In the genomic region with DNA sequence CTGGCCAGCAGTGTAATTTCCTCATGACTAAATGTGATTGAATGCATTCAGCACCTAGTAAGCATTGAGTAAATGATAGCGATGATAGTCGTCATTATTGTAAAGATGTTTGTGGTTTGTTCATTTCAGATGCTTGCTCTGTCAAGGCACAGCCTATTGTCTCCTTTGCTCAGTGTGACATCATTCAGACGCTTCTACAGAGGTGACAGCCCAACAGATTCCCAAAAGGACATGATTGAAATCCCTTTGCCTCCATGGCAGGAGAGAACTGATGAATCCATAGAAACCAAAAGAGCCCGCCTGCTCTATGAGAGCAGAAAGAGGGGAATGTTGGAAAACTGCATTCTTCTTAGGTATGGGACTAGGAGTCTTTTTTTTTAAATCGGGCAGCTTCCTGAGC, we compare ENCODE assay signal across 29 cellular contexts. TPM values are rescaled to one million over a fixed set of nuclear protein-coding genes. Genes with fewer than 3 reads are reported as not detected.
DNase-seq lines count a peak whose midpoint lies in the region; ATAC-seq, FAIRE-seq and TF ChIP-seq lines count a peak whose summit lies in the region.
"Had no signal": no experiment of that assay in that cellular context is flagged by ENCODE, and none has a peak within 500 bp of the region (broad histone marks: within the 10 kb centered on the region; RNA-seq: fewer than 3 reads in every experiment).

No MANE protein-coding gene starts in this region.

- H3K4me2 ChIP-seq in HepG2 (ENCODE audit: low read depth, low read length): no peak overlapping the region
- H3K4me2 ChIP-seq: BLaER1 had no signal

- no peak for TF ChIP-seq EP300 in HepG2 (IDR thresholded peaks at IDR 0.05; ENCODE audit: low read depth in 2 of 2, low read length in 2 of 2)
- TF ChIP-seq EP300 in HepG2 (CRISPR knock-in tag; IDR thresholded peaks at IDR 0.05; ENCODE audit: borderline replicate concordance): no peak

- no peaks in the 10 kb centered on the region for H3K9me3 Mint-ChIP-seq in activated naive CD4-positive, alpha-beta T cell treated with anti-CD3 and anti-CD28 coated beads for 36 hours
- H3K9me3 Mint-ChIP-seq in neural crest cell (no peaks in the 10 kb centered on the region), progenitor cell of endocrine pancreas (ENCODE audit: low read depth) (no peaks in the 10 kb centered on the region)
- H3K9me3 Mint-ChIP-seq: CD14-positive monocyte; CD4-positive, CD25-positive, alpha-beta regulatory T cell; CD8-positive, alpha-beta memory T cell had no signal

- H3K27me3 Mint-ChIP-seq in activated naive CD4-positive, alpha-beta T cell treated with anti-CD3 and anti-CD28 coated beads for 36 hours (ENCODE audit: low read depth): no peaks in the 10 kb centered on the region
- H3K27me3 Mint-ChIP-seq in neural crest cell (ENCODE audit: low read depth): no peaks in the 10 kb centered on the region
- no peaks in the 10 kb centered on the region for H3K27me3 Mint-ChIP-seq in progenitor cell of endocrine pancreas
- H3K27me3 Mint-ChIP-seq: CD4-positive, alpha-beta memory T cell; CD4-positive, CD25-positive, alpha-beta regulatory T cell had no signal

- H3K36me3 ChIP-seq in HepG2 (replicated peaks in 1 of 2; ENCODE audit: control insufficient read depth in 1 of 2, insufficient read depth in 2 of 2, low read length in 2 of 2) (peaks cover 18 to 41% of the 10 kb centered on the region in 2 experiments), right lobe of liver (peaks cover 8 to 40% (median 15%) of the 10 kb centered on the region in 4 donors)

- H3K27ac ChIP-seq in HepG2 (ENCODE audit: extremely low read length, insufficient read depth, low read length): no peak overlapping the region
- H3K27ac ChIP-seq in right lobe of liver: no peak overlapping the region
- H3K27ac ChIP-seq: BLaER1 had no signal

- peak overlapping the region; percentile 5 for H3K27ac Mint-ChIP-seq in activated naive CD4-positive, alpha-beta T cell treated with anti-CD3 and anti-CD28 coated beads for 36 hours
- H3K27ac Mint-ChIP-seq in neural crest cell (ENCODE audit: unreplicated experiment) (peak overlapping the region; percentile 62), progenitor cell of endocrine pancreas (peak overlapping the region; percentile 69)

- peaks cover 29% of the 10 kb centered on the region for H3K4me1 Mint-ChIP-seq in activated naive CD4-positive, alpha-beta T cell treated with anti-CD3 and anti-CD28 coated beads for 36 hours (ENCODE audit: low read depth)
- H3K4me1 Mint-ChIP-seq in neural crest cell: peaks cover 9% of the 10 kb centered on the region
- H3K4me1 Mint-ChIP-seq in progenitor cell of endocrine pancreas (ENCODE audit: low read depth): peaks cover 19% of the 10 kb centered on the region

- intact Hi-C loops in activated naive CD4-positive, alpha-beta T cell treated with anti-CD3 and anti-CD28 coated beads for 36 hours (cut with micrococcal nuclease): no loop called here
- intact Hi-C loops in HepG2 (cut with micrococcal nuclease; ENCODE audit: unreplicated experiment) (no loop called here), right lobe of liver (cut with DNase I) (no loop called here)

- in situ Hi-C loops in HepG2 (cut with HindIII; ENCODE audit: extremely low pct_ligation_motif_present, low pct_unique_long_range_greater_than_20kb): no loop called here

- CTCF ChIA-PET in activated naive CD4-positive, alpha-beta T cell treated with anti-CD3 and anti-CD28 coated beads for 36 hours (lab: Charles Lee): interaction anchor here (4.3 to 6.3 kb wide), 2 partner anchors 12 to 79 kb away, joined by 18 to 118 read pairs; no protein-coding TSS in a partner anchor
- CTCF ChIA-PET in HepG2 (lab: Yijun Ruan, JAX; ENCODE audit: low intra/inter-chr PET ratio, low total read pairs): no interaction called here

- H3K9me3 ChIP-seq in HepG2 (ENCODE audit: low read length): no peaks in the 10 kb centered on the region
- no peaks in the 10 kb centered on the region for H3K9me3 ChIP-seq in right lobe of liver
- H3K9me3 ChIP-seq: BE2C, BLaER1 had no signal

- WGBS in HepG2 (ENCODE audit: low lambda C conversion rate): 96% methylated on average over 5 of the region's 5 CpGs
- WGBS in right lobe of liver (ENCODE audit: insufficient coverage, low coverage, low lambda C conversion rate, missing lambda C conversion rate): 98% methylated on average over 5 of the region's 5 CpGs

- H2AFZ ChIP-seq in HepG2 (ENCODE audit: low read length): no peak overlapping the region

- POLR2A ChIA-PET in HepG2 (lab: Yijun Ruan, JAX): no interaction called here

- no peak for FAIRE-seq in HepG2 (lab: Jason Lieb, UNC)
- FAIRE-seq: A204.1, GM12878, GM19239 had no signal

- BruUV-seq in HepG2 (replicated peaks; lab: Mats Ljungman, UMichigan): no TSS peak

- peaks cover 43% of the 10 kb centered on the region for H3K79me2 ChIP-seq in HepG2 (ENCODE audit: insufficient read depth, low read length)

- TF ChIP-seq CTCF in HepG2 (CRISPR knock-in tag; IDR thresholded peaks at IDR 0.05) (no peak), right lobe of liver (IDR thresholded peaks at IDR 0.05) (no peak), neural crest cell (conservative IDR thresholded peaks at IDR 0.05) (no peak), progenitor cell of endocrine pancreas (IDR thresholded peaks at IDR 0.05; ENCODE audit: unreplicated experiment) (no peak)

- ATAC-seq in HepG2 (no peak), right lobe of liver (no peak), HG03432 (IDR thresholded peaks at IDR 0.05; ENCODE audit: unreplicated experiment) (no peak)
- ATAC-seq: GM12878 had no signal

- no peak for TF ChIP-seq POLR2A in HepG2 (IDR thresholded peaks at IDR 0.05; ENCODE audit: insufficient read depth in 1 of 2, low read depth in 2 of 2, low read length in 2 of 2)
- TF ChIP-seq POLR2A in right lobe of liver (IDR thresholded peaks at IDR 0.05): no peak

- H3K36me3 Mint-ChIP-seq in activated naive CD4-positive, alpha-beta T cell treated with anti-CD3 and anti-CD28 coated beads for 36 hours (ENCODE audit: low read depth): peaks cover 34% of the 10 kb centered on the region
- H3K36me3 Mint-ChIP-seq in neural crest cell (ENCODE audit: low read depth) (peaks cover 17% of the 10 kb centered on the region), progenitor cell of endocrine pancreas (ENCODE audit: insufficient read depth) (peaks cover 36% of the 10 kb centered on the region)

- H3K4me1 ChIP-seq in HepG2 (ENCODE audit: insufficient read depth, low read length) (peaks cover 50% of the 10 kb centered on the region), right lobe of liver (peaks cover 0 to 2% (median 0%) of the 10 kb centered on the region in 4 donors)
- H3K4me1 ChIP-seq: BE2C had no signal

- no peaks in the 10 kb centered on the region for H3K27me3 ChIP-seq in HepG2 (ENCODE audit: control insufficient read depth in 1 of 2, insufficient read depth in 2 of 2, low read length in 2 of 2)
- H3K27me3 ChIP-seq in right lobe of liver: no peaks in the 10 kb centered on the region
- H3K27me3 ChIP-seq: BE2C, BLaER1 had no signal

- no peak overlapping the region for H3K4me3 Mint-ChIP-seq in activated naive CD4-positive, alpha-beta T cell treated with anti-CD3 and anti-CD28 coated beads for 36 hours
- H3K4me3 Mint-ChIP-seq in neural crest cell: no peak overlapping the region
- H3K4me3 Mint-ChIP-seq in progenitor cell of endocrine pancreas (ENCODE audit: low read depth): no peak overlapping the region
- H3K4me3 Mint-ChIP-seq: CD14-positive monocyte; CD8-positive, alpha-beta memory T cell had no signal

- DNase-seq in activated naive CD4-positive, alpha-beta T cell treated with anti-CD3 and anti-CD28 coated beads for 36 hours: no peak
- DNase-seq in activated naive CD4-positive, alpha-beta T cell treated with anti-CD3 and anti-CD28 coated beads, Interleukin-2, amount 50 U/mL, for 16 hours: no peak
- DNase-seq in HepG2 (ENCODE audit: low spot score) (no peak), right lobe of liver (no peak), neural crest cell (ENCODE audit: low read depth, low spot score) (no peak), progenitor cell of endocrine pancreas (ENCODE audit: low spot score, unreplicated experiment) (no peak), HCEC 1CT (no peak)
- DNase-seq: 8988T; ACHN; BE2C; C1 segment of cervical spinal cord; CD4-positive, alpha-beta memory T cell; CD4-positive, CD25-positive, alpha-beta regulatory T cell; CD8-positive, alpha-beta memory T cell; COR-L47; DMS 273 treated with DMSO at 0.1 percent for 48 hours; DMS153; DMS53; DMS79; DND-41; EL; GDM1 had no signal

- H3K4me3 ChIP-seq in HepG2 (replicated peaks in 1 of 3; ENCODE audit: insufficient read depth in 1 of 3, low read depth in 2 of 3, low read length in 3 of 3): no peak overlapping the region
- H3K4me3 ChIP-seq in right lobe of liver: no peak overlapping the region
- H3K4me3 ChIP-seq: BLaER1, GM12878 had no signal

- H3K9ac ChIP-seq in HepG2 (ENCODE audit: insufficient read depth, low read depth, low read length): no peak overlapping the region
- H3K9ac ChIP-seq: BLaER1 had no signal

- no peak for TF ChIP-seq RAD21 in HepG2 (CRISPR knock-in tag; IDR thresholded peaks at IDR 0.05)

- H4K20me1 ChIP-seq in HepG2 (ENCODE audit: insufficient read depth, low read length): peaks cover 19% of the 10 kb centered on the region; the same call in 1 of the 2 replicates

RNA-seq across cellular contexts. Expression of gene SDHAF2, which starts 7.6 kb away (rescaled TPM):
- 10 to 100 TPM; 23.7 to 27.0 TPM for total RNA-seq in activated naive CD4-positive, alpha-beta T cell treated with anti-CD3 and anti-CD28 coated beads for 36 hours
- total RNA-seq in HepG2 (2016; rRNA removed; fragmentation: Illumina TruSeq; extraction: Trizol): 44.2 and 53.3 TPM in 2 replicates
- total RNA-seq in HepG2 (2016; cell fraction: cytosol; rRNA removed; fragmentation: Illumina TruSeq; extraction: Trizol; ENCODE audit: low read depth): 30.3 and 32.6 TPM in 2 replicates
- total RNA-seq in HepG2 (2016; cell fraction: insoluble cytoplasmic fraction; rRNA removed; fragmentation: Illumina TruSeq; extraction: Trizol): 44.0 and 50.9 TPM in 2 replicates
- total RNA-seq in HepG2 (2016; cell fraction: membrane; rRNA removed; fragmentation: Illumina TruSeq; extraction: Trizol): 39.7 and 41.1 TPM in 2 replicates
- 25.6 and 36.2 TPM in 2 replicates for total RNA-seq in HepG2 (2016; cell fraction: nucleus; rRNA removed; fragmentation: Illumina TruSeq; extraction: Trizol)
- polyA plus RNA-seq in HepG2 (2011; rRNA removed): 70.4 and 70.5 TPM in 2 replicates
- 81.8 and 87.8 TPM in 2 replicates for polyA plus RNA-seq in HepG2 (2011; cell fraction: cytosol; rRNA removed)
- 26.5 and 33.7 TPM in 2 replicates for polyA plus RNA-seq in HepG2 (2011; cell fraction: nucleus; rRNA removed)
- 25.1 and 33.9 TPM in 2 replicates for polyA plus RNA-seq in HepG2 (2012)
- 25.0 and 26.0 TPM in 2 replicates for polyA plus RNA-seq in HepG2 (2016; cell fraction: cytosol; fragmentation: Illumina TruSeq; extraction: Trizol; ENCODE audit: low read depth)
- 65.1 and 67.8 TPM in 2 replicates for polyA plus RNA-seq in HepG2 (2016; cell fraction: insoluble cytoplasmic fraction; fragmentation: Illumina TruSeq; extraction: Trizol; ENCODE audit: low read depth)
- polyA plus RNA-seq in HepG2 (2016; cell fraction: membrane; fragmentation: Illumina TruSeq; extraction: Trizol; ENCODE audit: low read depth): 38.0 and 41.3 TPM in 2 replicates
- 48.1 and 64.5 TPM in 2 replicates for polyA plus RNA-seq in HepG2 (2016; cell fraction: nucleus; fragmentation: Illumina TruSeq; extraction: Trizol; ENCODE audit: insufficient read depth, low read depth)
- 102 and 166 TPM in 2 replicates for polyA minus RNA-seq in HepG2 (2011; rRNA and poly(A)+ RNA removed; ENCODE audit: low replicate concordance)
- 21.2 and 24.1 TPM in 2 replicates for polyA minus RNA-seq in HepG2 (2011; cell fraction: cytosol; rRNA and poly(A)+ RNA removed)
- 54.1 and 63.3 TPM in 2 replicates for polyA minus RNA-seq in HepG2 (2011; cell fraction: nucleus; rRNA and poly(A)+ RNA removed)
- 10 to 100 TPM; 17.7 to 62.5 (median 23.3) TPM for total RNA-seq in right lobe of liver
- 33.8 and 35.0 TPM in 2 replicates for total RNA-seq in neural crest cell
- 42.2 and 42.9 TPM in 2 replicates for total RNA-seq in progenitor cell of endocrine pancreas

RNA-seq across cellular contexts. Expression of gene CPSF7, which starts 7.7 kb away (rescaled TPM):
- 100 to 1,000 TPM; 106 to 108 TPM for total RNA-seq in activated naive CD4-positive, alpha-beta T cell treated with anti-CD3 and anti-CD28 coated beads for 36 hours
- total RNA-seq in HepG2 (2016; rRNA removed; fragmentation: Illumina TruSeq; extraction: Trizol): 29.4 and 34.1 TPM in 2 replicates
- 7.3 and 8.6 TPM in 2 replicates for total RNA-seq in HepG2 (2016; cell fraction: cytosol; rRNA removed; fragmentation: Illumina TruSeq; extraction: Trizol; ENCODE audit: low read depth)
- 25.4 and 37.8 TPM in 2 replicates for total RNA-seq in HepG2 (2016; cell fraction: insoluble cytoplasmic fraction; rRNA removed; fragmentation: Illumina TruSeq; extraction: Trizol)
- total RNA-seq in HepG2 (2016; cell fraction: membrane; rRNA removed; fragmentation: Illumina TruSeq; extraction: Trizol): 19.4 and 20.2 TPM in 2 replicates
- total RNA-seq in HepG2 (2016; cell fraction: nucleus; rRNA removed; fragmentation: Illumina TruSeq; extraction: Trizol): 48.4 and 51.2 TPM in 2 replicates
- polyA plus RNA-seq in HepG2 (2011; rRNA removed): 36.8 and 40.6 TPM in 2 replicates
- 16.4 and 19.7 TPM in 2 replicates for polyA plus RNA-seq in HepG2 (2011; cell fraction: cytosol; rRNA removed)
- polyA plus RNA-seq in HepG2 (2011; cell fraction: nucleus; rRNA removed): 110 and 125 TPM in 2 replicates
- 47.5 and 48.9 TPM in 2 replicates for polyA plus RNA-seq in HepG2 (2012)
- polyA plus RNA-seq in HepG2 (2016; cell fraction: cytosol; fragmentation: Illumina TruSeq; extraction: Trizol; ENCODE audit: low read depth): 3.7 and 4.1 TPM in 2 replicates
- 36.9 and 49.6 TPM in 2 replicates for polyA plus RNA-seq in HepG2 (2016; cell fraction: insoluble cytoplasmic fraction; fragmentation: Illumina TruSeq; extraction: Trizol; ENCODE audit: low read depth)
- 13.1 and 15.0 TPM in 2 replicates for polyA plus RNA-seq in HepG2 (2016; cell fraction: membrane; fragmentation: Illumina TruSeq; extraction: Trizol; ENCODE audit: low read depth)
- polyA plus RNA-seq in HepG2 (2016; cell fraction: nucleus; fragmentation: Illumina TruSeq; extraction: Trizol; ENCODE audit: insufficient read depth, low read depth): 151 and 159 TPM in 2 replicates
- polyA minus RNA-seq in HepG2 (2011; rRNA and poly(A)+ RNA removed; ENCODE audit: low replicate concordance): 43.6 and 128 TPM in 2 replicates
- 14.5 and 17.3 TPM in 2 replicates for polyA minus RNA-seq in HepG2 (2011; cell fraction: cytosol; rRNA and poly(A)+ RNA removed)
- 56.7 and 63.0 TPM in 2 replicates for polyA minus RNA-seq in HepG2 (2011; cell fraction: nucleus; rRNA and poly(A)+ RNA removed)
- total RNA-seq in right lobe of liver: 10 to 100 TPM; 16.7 to 52.0 (median 31.7) TPM
- total RNA-seq in neural crest cell: 144 and 150 TPM in 2 replicates
- 133 and 134 TPM in 2 replicates for total RNA-seq in progenitor cell of endocrine pancreas

RNA-seq across cellular contexts. Expression of gene TMEM216, which starts 45.1 kb away (rescaled TPM):
- total RNA-seq in activated naive CD4-positive, alpha-beta T cell treated with anti-CD3 and anti-CD28 coated beads for 36 hours: 1 to 10 TPM; 5.5 to 6.3 TPM
- 25.2 and 25.4 TPM in 2 replicates for total RNA-seq in HepG2 (2016; rRNA removed; fragmentation: Illumina TruSeq; extraction: Trizol)
- total RNA-seq in HepG2 (2016; cell fraction: cytosol; rRNA removed; fragmentation: Illumina TruSeq; extraction: Trizol; ENCODE audit: low read depth): 33.0 and 38.9 TPM in 2 replicates
- total RNA-seq in HepG2 (2016; cell fraction: insoluble cytoplasmic fraction; rRNA removed; fragmentation: Illumina TruSeq; extraction: Trizol): 23.9 and 27.8 TPM in 2 replicates
- total RNA-seq in HepG2 (2016; cell fraction: membrane; rRNA removed; fragmentation: Illumina TruSeq; extraction: Trizol): 43.9 and 52.8 TPM in 2 replicates
- total RNA-seq in HepG2 (2016; cell fraction: nucleus; rRNA removed; fragmentation: Illumina TruSeq; extraction: Trizol): 15.8 and 17.5 TPM in 2 replicates
- 53.7 and 60.1 TPM in 2 replicates for polyA plus RNA-seq in HepG2 (2011; rRNA removed)
- polyA plus RNA-seq in HepG2 (2011; cell fraction: cytosol; rRNA removed): 44.7 and 56.5 TPM in 2 replicates
- polyA plus RNA-seq in HepG2 (2011; cell fraction: nucleus; rRNA removed): 20.0 and 25.6 TPM in 2 replicates
- polyA plus RNA-seq in HepG2 (2012): 17.5 and 21.3 TPM in 2 replicates
- 45.4 and 52.3 TPM in 2 replicates for polyA plus RNA-seq in HepG2 (2016; cell fraction: cytosol; fragmentation: Illumina TruSeq; extraction: Trizol; ENCODE audit: low read depth)
- 31.2 and 31.8 TPM in 2 replicates for polyA plus RNA-seq in HepG2 (2016; cell fraction: insoluble cytoplasmic fraction; fragmentation: Illumina TruSeq; extraction: Trizol; ENCODE audit: low read depth)
- polyA plus RNA-seq in HepG2 (2016; cell fraction: membrane; fragmentation: Illumina TruSeq; extraction: Trizol; ENCODE audit: low read depth): 53.1 and 57.7 TPM in 2 replicates
- 33.0 and 35.6 TPM in 2 replicates for polyA plus RNA-seq in HepG2 (2016; cell fraction: nucleus; fragmentation: Illumina TruSeq; extraction: Trizol; ENCODE audit: insufficient read depth, low read depth)
- polyA minus RNA-seq in HepG2 (2011; rRNA and poly(A)+ RNA removed; ENCODE audit: low replicate concordance): 13.9 and 44.9 TPM in 2 replicates
- 11.1 and 12.6 TPM in 2 replicates for polyA minus RNA-seq in HepG2 (2011; cell fraction: cytosol; rRNA and poly(A)+ RNA removed)
- 11.3 and 19.4 TPM in 2 replicates for polyA minus RNA-seq in HepG2 (2011; cell fraction: nucleus; rRNA and poly(A)+ RNA removed)
- total RNA-seq in right lobe of liver: 1 to 10 TPM; 1.7 to 3.9 (median 2.0) TPM
- 23.5 and 23.9 TPM in 2 replicates for total RNA-seq in neural crest cell
- 20.6 and 22.2 TPM in 2 replicates for total RNA-seq in progenitor cell of endocrine pancreas
- total RNA-seq: G401 had no signal

Comparison
In these comparisons a context has a peak if more than half of its experiments do, and no peak if none do; other contexts are left out.
1. H3K27ac Mint-ChIP-seq: peak in every context shown above with its lines; median percentile 69 in progenitor cell of endocrine pancreas; 62 in neural crest cell; 5 in activated naive CD4-positive, alpha-beta T cell treated with anti-CD3 and anti-CD28 coated beads for 36 hours.